13 cellular contexts compared by ENCODE assay signal in genomic region chr21:46185717-46186116, GRCh38. TPM values are rescaled to one million over a fixed set of nuclear protein-coding genes. Genes with fewer than 3 reads are reported as not detected.
DNase-seq lines count a peak whose midpoint lies in the region; ATAC-seq and TF ChIP-seq lines count a peak whose summit lies in the region.
"Had no signal": no experiment of that assay in that cellular context is flagged by ENCODE, and none has a peak within 500 bp of the region (broad histone marks: within the 10 kb centered on the region; RNA-seq: fewer than 3 reads in every experiment).

No MANE protein-coding gene starts in this region.

- H2BK15ac ChIP-seq in H9 (ENCODE audit: low read depth, low read length): no peak overlapping the region

- no peak overlapping the region for H3K4ac ChIP-seq in H9 (ENCODE audit: low read depth, low read length)

- no peak overlapping the region for H2AK5ac ChIP-seq in H9 (ENCODE audit: insufficient read length, low read length)

- H3K56ac ChIP-seq in H9 (ENCODE audit: insufficient read length, low read depth, low read length): no peak overlapping the region

- H2BK12ac ChIP-seq in H9 (ENCODE audit: insufficient read length, low read depth, low read length): no peak overlapping the region

- CTCF ChIA-PET in naive thymus-derived CD4-positive, alpha-beta T cell (lab: Charles Lee): no interaction called here

- POLR2A ChIA-PET in naive thymus-derived CD4-positive, alpha-beta T cell (lab: Charles Lee): no interaction called here

- H2BK120ac ChIP-seq in H9 (ENCODE audit: low read depth, low read length, poor library complexity, severe bottlenecking): no peak overlapping the region

- intact Hi-C loops in naive thymus-derived CD4-positive, alpha-beta T cell (cut with micrococcal nuclease): loop anchor here (2.0 kb wide), 2 partner anchors 15 to 43 kb away; partner anchors contain the start of gene LSS (in 1 of the 2)

- H2BK5ac ChIP-seq in H9 (ENCODE audit: insufficient read length, low read length): no peak overlapping the region

- peak overlapping the region; percentile 74 to 89 for H3K4me3 Mint-ChIP-seq in H9
- peak overlapping the region; percentile 4 for H3K4me3 Mint-ChIP-seq in activated naive CD8-positive, alpha-beta T cell treated with anti-CD3 and anti-CD28 coated beads for 36 hours
- H3K4me3 Mint-ChIP-seq in naive thymus-derived CD4-positive, alpha-beta T cell: peak overlapping the region in 9 of 10 donors; percentile 59 to 89 (median 84)

- no peaks in the 10 kb centered on the region for H3K79me2 ChIP-seq in H9 (ENCODE audit: insufficient read depth, low read length)

- H3K4me1 Mint-ChIP-seq in H9: peaks cover 22 to 29% of the 10 kb centered on the region in 2 experiments
- H3K4me1 Mint-ChIP-seq in activated naive CD8-positive, alpha-beta T cell treated with anti-CD3 and anti-CD28 coated beads for 36 hours: peaks cover 12% of the 10 kb centered on the region
- H3K4me1 Mint-ChIP-seq in naive thymus-derived CD4-positive, alpha-beta T cell: peaks cover 0 to 16% (median 10%) of the 10 kb centered on the region in 7 donors

- H4K8ac ChIP-seq in H9 (replicated peaks; ENCODE audit: insufficient read length, low read depth, low read length): no peak overlapping the region

- H4K91ac ChIP-seq in H9 (ENCODE audit: insufficient read length, low read depth, low read length): no peak overlapping the region

- H2BK20ac ChIP-seq in H9 (ENCODE audit: low read depth, low read length, poor library complexity, severe bottlenecking): no peak overlapping the region

- H3K9me3 ChIP-seq in H9 (ENCODE audit: control insufficient read depth, low read depth, low read length) (no peaks in the 10 kb centered on the region), tibial nerve (no peaks in the 10 kb centered on the region)
- no peaks in the 10 kb centered on the region for H3K9me3 ChIP-seq in naive thymus-derived CD4-positive, alpha-beta T cell (ENCODE audit: control insufficient read depth in 2 of 3, low read length in 3 of 3)
- H3K9me3 ChIP-seq: BLaER1, SK-N-SH had no signal

- no CpG with 5 or more reads among the region's 7 CpGs for WGBS in H9 (ENCODE audit: extremely low coverage, insufficient read length, low lambda C conversion rate)
- WGBS in tibial nerve, 2 donors: 77 to 80% methylated on average over 7 of the region's 7 CpGs

- H3K27ac ChIP-seq in 22Rv1 (peak overlapping the region; percentile 49), H9 (ENCODE audit: insufficient read length, low read depth, low read length) (no peak overlapping the region), tibial nerve (peak overlapping the region in 1 of 4 donors; percentile 88)
- peak overlapping the region; percentile 68 for H3K27ac ChIP-seq in naive thymus-derived CD4-positive, alpha-beta T cell (ENCODE audit: low read depth, low read length)
- H3K27ac ChIP-seq: BLaER1 had no signal

- H3T11ph ChIP-seq in H9 (ENCODE audit: low read length): no peak overlapping the region

- no peaks in the 10 kb centered on the region for H3K79me1 ChIP-seq in H9 (ENCODE audit: insufficient read depth, low read depth, low read length, poor library complexity, severe bottlenecking)

- H3K14ac ChIP-seq in H9 (ENCODE audit: insufficient read depth, low read length): no peak overlapping the region

- H3K9ac ChIP-seq in H9 (ENCODE audit: extremely low read depth, insufficient read length, low read length): no peak overlapping the region
- H3K9ac ChIP-seq: SK-N-SH had no signal

- H3K4me1 ChIP-seq in H9 (ENCODE audit: insufficient read depth, low read length) (peaks cover 4% of the 10 kb centered on the region; the same call in 1 of the 2 replicates), tibial nerve (peaks cover 0 to 6% (median 2%) of the 10 kb centered on the region in 4 donors)
- peaks cover 0 to 5% of the 10 kb centered on the region in 2 donors for H3K4me1 ChIP-seq in naive thymus-derived CD4-positive, alpha-beta T cell (ENCODE audit: control insufficient read depth in 2 of 2, insufficient read depth in 2 of 2, low read length in 2 of 2)

- H3K36me3 ChIP-seq in naive thymus-derived CD4-positive, alpha-beta T cell (ENCODE audit: control insufficient read depth in 2 of 3, insufficient read depth in 3 of 3, low read length in 3 of 3): peaks cover 0 to 8% (median 0%) of the 10 kb centered on the region in 3 experiments
- peaks cover 0 to 17% (median 0%) of the 10 kb centered on the region in 3 donors for H3K36me3 ChIP-seq in tibial nerve

- no peak overlapping the region for H3K4me2 ChIP-seq in H9 (ENCODE audit: insufficient read depth, insufficient read length, low read length)

- TF ChIP-seq EP300 in tibial nerve (IDR thresholded peaks at IDR 0.05): no peak

- no peaks in the 10 kb centered on the region for H3K9me3 Mint-ChIP-seq in H9
- no peaks in the 10 kb centered on the region for H3K9me3 Mint-ChIP-seq in activated naive CD8-positive, alpha-beta T cell treated with anti-CD3 and anti-CD28 coated beads for 36 hours
- H3K9me3 Mint-ChIP-seq in naive thymus-derived CD4-positive, alpha-beta T cell: no peaks in the 10 kb centered on the region

- TF ChIP-seq CTCF in 22Rv1 (IDR thresholded peaks at IDR 0.05): no peak
- TF ChIP-seq CTCF in H9 (conservative IDR thresholded peaks at IDR 0.05): no peak
- TF ChIP-seq CTCF in tibial nerve (IDR thresholded peaks at IDR 0.05): no peak

- H3K36me3 Mint-ChIP-seq in H9 (ENCODE audit: insufficient read depth in 1 of 3, low read depth in 3 of 3): peaks cover 7 to 16% (median 10%) of the 10 kb centered on the region in 3 experiments; a peak in 6 of 7 replicates
- no peaks in the 10 kb centered on the region for H3K36me3 Mint-ChIP-seq in activated naive CD8-positive, alpha-beta T cell treated with anti-CD3 and anti-CD28 coated beads for 36 hours
- H3K36me3 Mint-ChIP-seq in naive thymus-derived CD4-positive, alpha-beta T cell: peaks cover 0 to 7% (median 0%) of the 10 kb centered on the region in 5 donors

- no peak overlapping the region for H3K23ac ChIP-seq in H9 (ENCODE audit: insufficient read length, low read depth, low read length)

- TF ChIP-seq POLR2A in tibial nerve (IDR thresholded peaks at IDR 0.05): no peak

- ATAC-seq in naive thymus-derived CD4-positive, alpha-beta T cell: no peak
- ATAC-seq: HCT116; stimulated activated naive CD8-positive, alpha-beta T cell treated with anti-CD3 and anti-CD28 coated beads, Interleukin-15, Interleukin-2, amounts not matched to agents 100 U/mL and 50 U/mL, for 24 hours had no signal

- H3K23me2 ChIP-seq in H9 (ENCODE audit: insufficient read length, low read depth, low read length, poor library complexity, severe bottlenecking): peaks cover 7% of the 10 kb centered on the region

- no peaks in the 10 kb centered on the region for H3K27me3 Mint-ChIP-seq in H9 (ENCODE audit: low read depth)
- peaks cover 3% of the 10 kb centered on the region for H3K27me3 Mint-ChIP-seq in activated naive CD8-positive, alpha-beta T cell treated with anti-CD3 and anti-CD28 coated beads for 36 hours
- no peaks in the 10 kb centered on the region for H3K27me3 Mint-ChIP-seq in naive thymus-derived CD4-positive, alpha-beta T cell

- H3K27ac Mint-ChIP-seq in H9: no peak overlapping the region
- no peak overlapping the region for H3K27ac Mint-ChIP-seq in activated naive CD8-positive, alpha-beta T cell treated with anti-CD3 and anti-CD28 coated beads for 36 hours
- H3K27ac Mint-ChIP-seq in naive thymus-derived CD4-positive, alpha-beta T cell: peak overlapping the region in 4 of 9 donors; percentile 43 to 88 (median 67)

- H3K4me3 ChIP-seq in naive thymus-derived CD4-positive, alpha-beta T cell (ENCODE audit: low read length): no peak overlapping the region
- peak overlapping the region in 1 of 4 donors; percentile 54 for H3K4me3 ChIP-seq in tibial nerve

- H3K27me3 ChIP-seq in H9 (ENCODE audit: insufficient read depth, low read length) (no peaks in the 10 kb centered on the region), tibial nerve (no peaks in the 10 kb centered on the region)
- no peaks in the 10 kb centered on the region for H3K27me3 ChIP-seq in naive thymus-derived CD4-positive, alpha-beta T cell (ENCODE audit: control insufficient read depth in 2 of 2, insufficient read depth in 2 of 2, low read length in 2 of 2)

- no peak for DNase-seq in H9
- no peak for DNase-seq in activated naive CD8-positive, alpha-beta T cell treated with anti-CD3 and anti-CD28 coated beads for 36 hours
- no peak for DNase-seq in naive thymus-derived CD4-positive, alpha-beta T cell
- DNase-seq in NCI-H1436 treated with DMSO at 0.1 percent for 48 hours (lab: John Stamatoyannopoulos, UW): no peak
- DNase-seq in NCI-H345 treated with DMSO at 0.1 percent for 48 hours (lab: John Stamatoyannopoulos, UW; ENCODE audit: unreplicated experiment): no peak
- no peak for DNase-seq in NCI-H1092 (lab: John Stamatoyannopoulos, UW)
- no peak for DNase-seq in tibial nerve (ENCODE audit: low spot score in 2 of 2)
- DNase-seq: SK-N-SH; stimulated activated naive CD8-positive, alpha-beta T cell treated with anti-CD3 and anti-CD28 coated beads, Interleukin-15, Interleukin-2, amounts not matched to agents 100 U/mL and 50 U/mL, for 24 hours had no signal

- H3K18ac ChIP-seq in H9 (ENCODE audit: insufficient read length, low read depth, low read length): no peak overlapping the region

- no peaks in the 10 kb centered on the region for H4K20me1 ChIP-seq in H9 (ENCODE audit: control insufficient read depth, insufficient read depth, insufficient read length)
- H4K20me1 ChIP-seq: BLaER1 had no signal

- no peak overlapping the region for H4K5ac ChIP-seq in H9 (ENCODE audit: insufficient read length, low read depth, low read length)

- H2AFZ ChIP-seq in H9 (ENCODE audit: low read length): no peak overlapping the region

RNA-seq across cellular contexts. Expression of gene SPATC1L, which starts 1.5 kb away (rescaled TPM):
- total RNA-seq in H9 (2021): 32.8 and 36.0 TPM in 2 replicates
- total RNA-seq in activated naive CD8-positive, alpha-beta T cell treated with anti-CD3 and anti-CD28 coated beads for 36 hours: 1 to 10 TPM; 6.3 to 6.9 TPM
- 10 to 100 TPM in 3 of 5 experiments, 1 to 10 TPM in 2; 3.7 to 17.9 (median 11.4) TPM for total RNA-seq in naive thymus-derived CD4-positive, alpha-beta T cell
- 10 to 100 TPM in 1 of 2 donors, 1 to 10 TPM in 1; 7.7 to 17.1 TPM for polyA plus RNA-seq in naive thymus-derived CD4-positive, alpha-beta T cell
- total RNA-seq in tibial nerve: 10 to 100 TPM in 1 of 4 donors, 1 to 10 TPM in 3; 4.5 to 12.9 (median 8.0) TPM

RNA-seq across cellular contexts. Expression of gene FTCD, which starts 30.3 kb away (rescaled TPM):
- total RNA-seq in H9 (2021) (6.7 and 6.8 TPM in 2 replicates), tibial nerve (10 to 100 TPM in 1 of 4 donors, 1 to 10 TPM in 3; 2.2 to 21.2 (median 2.5) TPM)
- under 1 TPM in 1 of 2 experiments, not detected in 1; 0.43 TPM for total RNA-seq in activated naive CD8-positive, alpha-beta T cell treated with anti-CD3 and anti-CD28 coated beads for 36 hours
- 1 to 10 TPM in 3 of 5 experiments, under 1 TPM in 2; 0.29 to 5.7 (median 2.0) TPM for total RNA-seq in naive thymus-derived CD4-positive, alpha-beta T cell
- not detected for polyA plus RNA-seq in naive thymus-derived CD4-positive, alpha-beta T cell
- total RNA-seq: LHCN-M2 had no signal

RNA-seq across cellular contexts. Expression of gene LSS, which starts 42.9 kb away (rescaled TPM):
- total RNA-seq in H9 (2021) (68.7 and 69.2 TPM in 2 replicates), tibial nerve (100 to 1,000 TPM in 1 of 4 donors, 10 to 100 TPM in 3; 69.3 to 132 (median 80.6) TPM)
- total RNA-seq in activated naive CD8-positive, alpha-beta T cell treated with anti-CD3 and anti-CD28 coated beads for 36 hours: 10 to 100 TPM; 15.8 to 16.7 TPM
- 10 to 100 TPM; 41.3 to 64.4 (median 44.9) TPM for total RNA-seq in naive thymus-derived CD4-positive, alpha-beta T cell
- 10 to 100 TPM; 10.7 to 15.2 TPM for polyA plus RNA-seq in naive thymus-derived CD4-positive, alpha-beta T cell

Comparison
In these comparisons a context has a peak if more than half of its experiments do, and no peak if none do; other contexts are left out.
1. H3K4me3 Mint-ChIP-seq: peak in every context shown above with its lines; median percentile 84 in naive thymus-derived CD4-positive, alpha-beta T cell; 82 in H9; 4 in activated naive CD8-positive, alpha-beta T cell treated with anti-CD3 and anti-CD28 coated beads for 36 hours.